8 cellular contexts compared by ENCODE assay signal in genomic region chr5:119397518-119398380, GRCh38. TPM values are rescaled to one million over a fixed set of nuclear protein-coding genes. Genes with fewer than 3 reads are reported as not detected.
DNase-seq lines count a peak whose midpoint lies in the region; ATAC-seq and TF ChIP-seq lines count a peak whose summit lies in the region.

No MANE protein-coding gene starts in this region.

- H3K4me1 Mint-ChIP-seq in chondrocyte (ENCODE audit: low read depth), result peaks cover 69% of the 10 kb centered on the region

- H3K9me3 Mint-ChIP-seq in chondrocyte (ENCODE audit: low read depth), result no peaks in the 10 kb centered on the region

- peaks cover 6% of the 10 kb centered on the region for H3K4me1 ChIP-seq in testis
- peaks cover 0 to 19% (median 9%) of the 10 kb centered on the region in 4 donors for H3K4me1 ChIP-seq in sigmoid colon

- intact Hi-C loops in testis (cut with DNase I; ENCODE audit: low total_unique reads) (no loop called here), sigmoid colon (cut with DNase I) (no loop called here)

- in situ Hi-C loops in GM13977 (cut with MboI; ENCODE audit: low pct_unique_long_range_greater_than_20kb, low sequenced_read_pairs, unreplicated experiment), result no loop called here
- in situ Hi-C loops in KBM-7 (cut with MboI; ENCODE audit: low pct_unique_long_range_greater_than_20kb, low sequenced_read_pairs), result no loop called here

- H3K27me3 ChIP-seq in testis (no peaks in the 10 kb centered on the region), sigmoid colon (no peaks in the 10 kb centered on the region)

- peak; percentile 39 for ATAC-seq in GM21576 (IDR thresholded peaks at IDR 0.05; ENCODE audit: unreplicated experiment)

- peak overlapping the region; percentile 32 for H3K4me3 Mint-ChIP-seq in chondrocyte (ENCODE audit: unreplicated experiment)

- DNase-seq in GM13977 (ENCODE audit: low spot score), result peak; percentile 23
- peak; percentile 12 for DNase-seq in KBM-7
- no peak for DNase-seq in chondrocyte (ENCODE audit: low spot score)
- DNase-seq in testis, result peak; percentile 36
- DNase-seq in RPMI8226, result no peak
- no peak for DNase-seq in sigmoid colon
- DNase-seq in D341Med (ENCODE audit: low spot score), result no peak

- TF ChIP-seq POLR2A in testis (IDR thresholded peaks at IDR 0.05) (no peak), sigmoid colon (IDR thresholded peaks at IDR 0.05) (no peak)

- no peak for TF ChIP-seq EP300 in sigmoid colon (IDR thresholded peaks at IDR 0.05)

- H3K4me3 ChIP-seq in testis (no peak overlapping the region), sigmoid colon (no peak overlapping the region)

- peak overlapping the region; percentile 88 for H3K27ac Mint-ChIP-seq in chondrocyte (ENCODE audit: unreplicated experiment)

- no peaks in the 10 kb centered on the region for H3K9me3 ChIP-seq in testis
- H3K9me3 ChIP-seq in sigmoid colon, result no peaks in the 10 kb centered on the region

- 60 to 70% methylated on average over 10 of the region's 10 CpGs for WGBS in testis, 2 donors
- 56 to 82% methylated on average over 10 of the region's 10 CpGs for WGBS in sigmoid colon, 2 donors

- H3K36me3 ChIP-seq in testis (ENCODE audit: low read depth, missing control alignments) (no peaks in the 10 kb centered on the region), sigmoid colon (no peaks in the 10 kb centered on the region)

- no peaks in the 10 kb centered on the region for H3K36me3 Mint-ChIP-seq in chondrocyte (ENCODE audit: low read depth)

- TF ChIP-seq CTCF in GM13977 (IDR thresholded peaks at IDR 0.05; ENCODE audit: extremely low read depth, insufficient read depth, missing control alignments), result no peak
- no peak for TF ChIP-seq CTCF in chondrocyte (IDR thresholded peaks at IDR 0.05)
- no peak for TF ChIP-seq CTCF in testis (IDR thresholded peaks at IDR 0.05)
- TF ChIP-seq CTCF in sigmoid colon (IDR thresholded peaks at IDR 0.05), result no peak

- H3K27ac ChIP-seq in testis (no peak overlapping the region), sigmoid colon (no peak overlapping the region)

- no peaks in the 10 kb centered on the region for H3K27me3 Mint-ChIP-seq in chondrocyte (ENCODE audit: low read depth)

RNA-seq across cellular contexts. Expression of gene TNFAIP8, which starts 41.9 kb away (rescaled TPM):
- 15.0 to 22.3 TPM (median 19.5 TPM) in 3 replicates for total RNA-seq in chondrocyte
- 10 to 100 TPM in 1 of 2 donors, 1 to 10 TPM in 1; 6.3 to 14.0 TPM for total RNA-seq in testis
- 8.2 TPM for polyA plus RNA-seq in testis (ENCODE audit: insufficient read depth, low read depth, low replicate concordance)
- 10 to 100 TPM in 3 of 4 donors, 1 to 10 TPM in 1; 6.9 to 17.9 (median 13.1) TPM for total RNA-seq in sigmoid colon
- 10 to 100 TPM in 2 of 3 donors, 1 to 10 TPM in 1; 9.0 to 55.8 (median 19.0) TPM for polyA plus RNA-seq in sigmoid colon

RNA-seq across cellular contexts. Expression of gene HSD17B4, which starts 54.5 kb away (rescaled TPM):
- 92.8 to 118 TPM (median 98.4 TPM) in 3 replicates for total RNA-seq in chondrocyte
- 10 to 100 TPM; 66.1 to 78.4 TPM for total RNA-seq in testis
- 69.1 TPM for polyA plus RNA-seq in testis (ENCODE audit: insufficient read depth, low read depth, low replicate concordance)
- total RNA-seq in sigmoid colon, result 100 to 1,000 TPM in 1 of 4 donors, 10 to 100 TPM in 3; 80.6 to 114 (median 86.5) TPM
- 100 to 1,000 TPM; 147 to 229 (median 149) TPM for polyA plus RNA-seq in sigmoid colon

Comparison
In these comparisons a context has a peak if more than half of its experiments do, and no peak if none do; other contexts are left out.
1. DNase-seq: peak in GM13977 (single experiment), KBM-7 (single experiment) and testis (single experiment); none in chondrocyte (single experiment), RPMI8226 (single experiment), sigmoid colon (single experiment) and D341Med (single experiment).